ENCODE assay signal across 1 cellular context in genomic region chr6:149990109-149990671, GRCh38.
TF ChIP-seq lines count a peak whose summit lies in the region.

No MANE protein-coding gene starts in this region.

TF ChIP-seq in SK-N-SH treated with all-trans-retinoic acid at 6 μM for 48 hours, 23 proteins besides CTCF, POLR2A, EP300 and RAD21 (continued from another document):
- TF ChIP-seq BACH2 (CRISPR knock-in tag; IDR thresholded peaks at IDR 0.05; ENCODE audit: borderline replicate concordance): no peak
